ENCODE assay signal across 1 cellular context in the genomic region with DNA sequence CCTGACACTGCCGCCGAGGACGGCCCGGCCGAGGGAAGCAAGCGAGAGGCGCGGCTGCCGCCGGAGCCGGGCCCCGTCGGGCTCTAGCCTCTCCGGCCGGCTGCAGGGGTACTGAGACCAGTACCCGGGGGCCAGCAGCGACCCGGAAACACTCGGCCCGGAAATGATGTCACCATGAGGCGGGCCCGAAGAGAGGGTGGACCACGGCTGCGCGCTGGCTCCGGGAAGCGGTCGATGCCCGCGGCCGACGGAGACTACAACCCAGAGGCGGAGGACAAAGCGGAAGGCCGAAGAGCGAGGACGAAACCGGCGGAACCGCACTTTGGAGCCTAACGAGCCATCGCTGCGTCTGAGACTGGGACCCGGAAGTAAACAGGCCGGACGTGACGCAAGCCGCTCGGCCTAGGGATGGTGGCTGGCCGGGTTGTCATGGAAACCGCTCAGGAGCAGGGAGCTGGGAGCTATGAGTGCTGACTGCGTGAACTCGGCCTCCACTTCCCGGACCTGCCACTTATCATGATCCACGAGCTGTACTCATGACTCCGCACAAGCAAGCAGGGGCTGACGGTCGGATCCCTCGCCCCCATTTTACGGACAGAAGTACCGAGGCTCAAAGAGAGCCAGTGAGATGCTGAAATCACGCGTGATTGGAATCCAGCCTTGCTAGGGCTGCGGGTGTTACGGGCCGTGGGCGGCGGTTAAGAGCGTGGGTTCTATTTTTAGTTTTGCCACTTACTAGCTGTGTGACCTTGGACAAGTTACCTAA.
TF ChIP-seq lines count a peak whose summit lies in the region.

Gene SPATA2, minus strand, starts transcription at position 150 of the 766 bp plus-strand sequence. CDS start 7,039 bp downstream, outside the sequence.

TF ChIP-seq in HepG2, 621 proteins besides CTCF, POLR2A, EP300 and RAD21 (continued from another document and continues in another):
- TF ChIP-seq ZBTB4 (CRISPR knock-in tag; IDR thresholded peaks at IDR 0.05; ENCODE audit: borderline replicate concordance) (peak; percentile 85; the same call in 1 of the 2 replicates), KLF12 (CRISPR knock-in tag; IDR thresholded peaks at IDR 0.05; ENCODE audit: borderline replicate concordance) (peak; percentile 80), KDM6A (CRISPR knock-in tag; IDR thresholded peaks at IDR 0.05; ENCODE audit: low read depth) (no peak), SNAPC4 (CRISPR knock-in tag; IDR thresholded peaks at IDR 0.05) (peak; percentile 88), ZNF232 (CRISPR knock-in tag; IDR thresholded peaks at IDR 0.05; ENCODE audit: borderline replicate concordance) (peak; percentile 74; the same call in 1 of the 2 replicates), ZNF709 (CRISPR knock-in tag; IDR thresholded peaks at IDR 0.05) (peak; percentile 75), SOX6 (IDR thresholded peaks at IDR 0.05) (no peak), SOX6 (CRISPR knock-in tag; IDR thresholded peaks at IDR 0.05) (peak; percentile 86), KMT2B (CRISPR knock-in tag; IDR thresholded peaks at IDR 0.05) (peak; percentile 98), ZNF354B (CRISPR knock-in tag; IDR thresholded peaks at IDR 0.05) (peak; percentile 99; the same call in 1 of the 2 replicates), HOXA9 (CRISPR knock-in tag; IDR thresholded peaks at IDR 0.05; ENCODE audit: borderline replicate concordance) (peak; percentile 59; the same call in 1 of the 2 replicates), TFDP1 (CRISPR knock-in tag; IDR thresholded peaks at IDR 0.05; ENCODE audit: borderline replicate concordance) (peak; percentile 41), ZFP36L1 (CRISPR knock-in tag; IDR thresholded peaks at IDR 0.05) (peak; percentile 66; the same call in 1 of the 2 replicates), ZNF740 (CRISPR knock-in tag; IDR thresholded peaks at IDR 0.05) (no peak), ZNF792 (CRISPR knock-in tag; IDR thresholded peaks at IDR 0.05) (peak; percentile 71), ZNF580 (CRISPR knock-in tag; IDR thresholded peaks at IDR 0.05; ENCODE audit: borderline replicate concordance, low read depth) (peak; percentile 20), SIX4 (CRISPR knock-in tag; IDR thresholded peaks at IDR 0.05) (no peak), ELF3 (CRISPR knock-in tag; IDR thresholded peaks at IDR 0.05) (peak; percentile 78), NFATC3 (CRISPR knock-in tag; IDR thresholded peaks at IDR 0.05) (peak; percentile 44; the same call in 1 of the 2 replicates), CENPT (CRISPR knock-in tag; IDR thresholded peaks at IDR 0.05; ENCODE audit: low read depth) (0 out of 2 replicates have a peak, but pooled peaks have one; percentile 52), MIER2 (CRISPR knock-in tag; IDR thresholded peaks at IDR 0.05) (0 out of 2 replicates have a peak, but pooled peaks have one; percentile 20), CHD4 (IDR thresholded peaks at IDR 0.05; ENCODE audit: borderline replicate concordance, low read length) (peak; percentile 100), ZNF780A (CRISPR knock-in tag; IDR thresholded peaks at IDR 0.05) (peak; percentile 18; the same call in 1 of the 2 replicates), ZNF710 (CRISPR knock-in tag; IDR thresholded peaks at IDR 0.05; ENCODE audit: borderline replicate concordance) (no peak; the same call in 1 of the 2 replicates), MYNN (CRISPR knock-in tag; IDR thresholded peaks at IDR 0.05; ENCODE audit: low read depth) (no peak; the same call in 1 of the 2 replicates), ZNF329 (CRISPR knock-in tag; IDR thresholded peaks at IDR 0.05; ENCODE audit: low read depth) (no peak), ZNF629 (CRISPR knock-in tag; conservative IDR thresholded peaks at IDR 0.05) (peak; percentile 99), CC2D1A (CRISPR knock-in tag; IDR thresholded peaks at IDR 0.05) (no peak), TSC22D2 (CRISPR knock-in tag; IDR thresholded peaks at IDR 0.05; ENCODE audit: borderline replicate concordance) (0 out of 2 replicates have a peak, but pooled peaks have one; percentile 54), BCL3 (CRISPR knock-in tag; IDR thresholded peaks at IDR 0.05) (peak; percentile 90), DMAP1 (CRISPR knock-in tag; IDR thresholded peaks at IDR 0.05) (peak; percentile 71), ZNF337 (CRISPR knock-in tag; IDR thresholded peaks at IDR 0.05; ENCODE audit: borderline replicate concordance, low read depth) (no peak), POGZ (CRISPR knock-in tag; IDR thresholded peaks at IDR 0.05) (peak; percentile 79), NR3C1 (CRISPR knock-in tag; IDR thresholded peaks at IDR 0.05) (no peak), ZNF672 (CRISPR knock-in tag; IDR thresholded peaks at IDR 0.05) (no peak)
- TF ChIP-seq, protein P1, sequence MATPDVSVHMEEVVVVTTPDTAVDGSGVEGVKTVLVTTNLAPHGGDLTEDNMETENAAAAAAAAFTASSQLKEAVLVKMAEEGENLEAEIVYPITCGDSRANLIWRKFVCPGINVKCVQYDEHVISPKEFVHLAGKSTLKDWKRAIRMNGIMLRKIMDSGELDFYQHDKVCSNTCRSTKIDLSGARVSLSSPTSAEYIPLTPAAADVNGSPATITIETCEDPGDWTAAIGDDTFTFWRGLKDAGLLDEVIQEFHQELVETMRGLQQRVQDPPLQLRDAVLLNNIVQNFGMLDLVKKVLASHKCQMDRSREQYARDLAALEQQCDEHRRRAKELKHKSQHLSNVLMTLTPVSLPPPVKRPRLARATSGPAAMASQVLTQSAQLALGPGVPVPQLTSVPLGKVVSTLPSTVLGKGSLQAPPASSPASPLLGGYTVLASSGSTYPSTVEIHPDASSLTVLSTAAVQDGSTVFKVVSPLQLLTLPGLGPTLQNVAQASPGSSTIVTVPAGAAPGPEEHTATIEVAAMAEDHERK (CRISPR knock-in tag; IDR thresholded peaks at IDR 0.05; ENCODE audit: low read depth) = no peak; the same call in 1 of the 2 replicates
- TF ChIP-seq, protein P2, sequence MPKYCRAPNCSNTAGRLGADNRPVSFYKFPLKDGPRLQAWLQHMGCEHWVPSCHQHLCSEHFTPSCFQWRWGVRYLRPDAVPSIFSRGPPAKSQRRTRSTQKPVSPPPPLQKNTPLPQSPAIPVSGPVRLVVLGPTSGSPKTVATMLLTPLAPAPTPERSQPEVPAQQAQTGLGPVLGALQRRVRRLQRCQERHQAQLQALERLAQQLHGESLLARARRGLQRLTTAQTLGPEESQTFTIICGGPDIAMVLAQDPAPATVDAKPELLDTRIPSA (CRISPR knock-in tag; IDR thresholded peaks at IDR 0.05; ENCODE audit: borderline replicate concordance) = no peak
- TF ChIP-seq, protein P3, sequence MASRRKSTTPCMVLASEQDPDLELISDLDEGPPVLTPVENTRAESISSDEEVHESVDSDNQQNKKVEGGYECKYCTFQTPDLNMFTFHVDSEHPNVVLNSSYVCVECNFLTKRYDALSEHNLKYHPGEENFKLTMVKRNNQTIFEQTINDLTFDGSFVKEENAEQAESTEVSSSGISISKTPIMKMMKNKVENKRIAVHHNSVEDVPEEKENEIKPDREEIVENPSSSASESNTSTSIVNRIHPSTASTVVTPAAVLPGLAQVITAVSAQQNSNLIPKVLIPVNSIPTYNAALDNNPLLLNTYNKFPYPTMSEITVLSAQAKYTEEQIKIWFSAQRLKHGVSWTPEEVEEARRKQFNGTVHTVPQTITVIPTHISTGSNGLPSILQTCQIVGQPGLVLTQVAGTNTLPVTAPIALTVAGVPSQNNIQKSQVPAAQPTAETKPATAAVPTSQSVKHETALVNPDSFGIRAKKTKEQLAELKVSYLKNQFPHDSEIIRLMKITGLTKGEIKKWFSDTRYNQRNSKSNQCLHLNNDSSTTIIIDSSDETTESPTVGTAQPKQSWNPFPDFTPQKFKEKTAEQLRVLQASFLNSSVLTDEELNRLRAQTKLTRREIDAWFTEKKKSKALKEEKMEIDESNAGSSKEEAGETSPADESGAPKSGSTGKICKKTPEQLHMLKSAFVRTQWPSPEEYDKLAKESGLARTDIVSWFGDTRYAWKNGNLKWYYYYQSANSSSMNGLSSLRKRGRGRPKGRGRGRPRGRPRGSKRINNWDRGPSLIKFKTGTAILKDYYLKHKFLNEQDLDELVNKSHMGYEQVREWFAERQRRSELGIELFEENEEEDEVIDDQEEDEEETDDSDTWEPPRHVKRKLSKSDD (CRISPR knock-in tag; IDR thresholded peaks at IDR 0.05; ENCODE audit: low read depth) = peak; percentile 95
